ENCODE assay signal across 23 cellular contexts in genomic region chr9:98381311-98382103, GRCh38.
DNase-seq lines count a peak whose midpoint lies in the region; ATAC-seq and TF ChIP-seq lines count a peak whose summit lies in the region.
"Had no signal": no experiment of that assay in that cellular context is flagged by ENCODE, and none has a peak within 500 bp of the region (broad histone marks: within the 10 kb centered on the region; RNA-seq: fewer than 3 reads in every experiment).

No MANE protein-coding gene starts in this region.

- DNase-seq in GM10248 (ENCODE audit: extremely low spot score) (peak; percentile 57), RWPE2 (ENCODE audit: low spot score) (peak; percentile 9), NCI-H446 (lab: John Stamatoyannopoulos, UW) (no peak), CD14-positive monocyte (ENCODE audit: low spot score) (no peak), immature natural killer cell (no peak)
- DNase-seq: activated CD4-positive, CD25-positive, alpha-beta regulatory T cell; activated CD8-positive, alpha-beta memory T cell treated with anti-CD3 and anti-CD28 coated beads for 24 hours; adrenal gland; CD8-positive, alpha-beta T cell; esophagus squamous epithelium; glutamatergic neuron; GOT3; NCI-H1048; NCI-H774; psoas muscle; stimulated activated naive CD4-positive, alpha-beta T cell; upper lobe of right lung had no signal

- H3K27ac Mint-ChIP-seq in CD14-positive monocyte (no peak overlapping the region), immature natural killer cell (no peak overlapping the region)
- H3K27ac Mint-ChIP-seq: activated T-helper 1 cell treated with anti-CD3 and anti-CD28 coated beads, Interleukin-12 subunit alpha, Interleukin-12 subunit beta, Interleukin-2, Interleukin-4 antibody, amounts not matched to agents 30 ng/mL and 10 ng/mL and 1 ng/mL, durations not matched to agents 14 hours and 24 hours and 36 hours; CD8-positive, alpha-beta T cell had no signal

- POLR2A ChIA-PET in GM10248 (lab: Yijun Ruan, JAX), result no interaction called here

- H3K9me3 Mint-ChIP-seq in CD14-positive monocyte (peaks cover 0 to 2% (median 0%) of the 10 kb centered on the region in 7 donors), immature natural killer cell (no peaks in the 10 kb centered on the region)
- H3K9me3 Mint-ChIP-seq: activated T-helper 1 cell treated with anti-CD3 and anti-CD28 coated beads, Interleukin-12 subunit alpha, Interleukin-12 subunit beta, Interleukin-2, Interleukin-4 antibody, amounts not matched to agents 30 ng/mL and 10 ng/mL and 1 ng/mL, durations not matched to agents 14 hours and 24 hours and 36 hours; CD8-positive, alpha-beta T cell had no signal

- H3K36me3 Mint-ChIP-seq in CD14-positive monocyte (no peaks in the 10 kb centered on the region), immature natural killer cell (no peaks in the 10 kb centered on the region)
- H3K36me3 Mint-ChIP-seq: CD8-positive, alpha-beta T cell had no signal

- no peaks in the 10 kb centered on the region for H3K36me3 ChIP-seq in RWPE2 (ENCODE audit: low read depth)
- H3K36me3 ChIP-seq: adrenal gland, cardiac muscle cell, esophagus squamous epithelium, upper lobe of right lung had no signal

- no peaks in the 10 kb centered on the region for H3K4me1 ChIP-seq in RWPE2 (ENCODE audit: insufficient read depth, poor library complexity, severe bottlenecking)
- H3K4me1 ChIP-seq: esophagus squamous epithelium, psoas muscle, upper lobe of right lung had no signal

- CTCF ChIA-PET in GM10248 (lab: Yijun Ruan, JAX), result interaction anchor here (0.8 to 1.3 kb wide), 2 partner anchors 10 to 18 kb away, joined by 3 read pairs; no protein-coding TSS in a partner anchor

- no peaks in the 10 kb centered on the region for H3K4me1 Mint-ChIP-seq in CD14-positive monocyte
- no peaks in the 10 kb centered on the region for H3K4me1 Mint-ChIP-seq in immature natural killer cell

- TF ChIP-seq CTCF in GM10248 (IDR thresholded peaks at IDR 0.05; ENCODE audit: control extremely low read depth, extremely low read depth, low read depth, missing control alignments), result no peak
- no peak for TF ChIP-seq CTCF in RWPE2 (IDR thresholded peaks at IDR 0.05; ENCODE audit: poor library complexity, severe bottlenecking)
- TF ChIP-seq CTCF in CD14-positive monocyte (IDR thresholded peaks at IDR 0.05), result no peak

- H3K27me3 Mint-ChIP-seq in CD14-positive monocyte (ENCODE audit: low read depth in 3 of 3) (peaks cover under 1 to 3% (median 1%) of the 10 kb centered on the region in 3 donors), immature natural killer cell (ENCODE audit: low read depth in 3 of 3) (peaks cover 0 to 2% (median 0%) of the 10 kb centered on the region in 3 donors)

- H3K4me3 Mint-ChIP-seq in CD14-positive monocyte (no peak overlapping the region), immature natural killer cell (no peak overlapping the region)
- H3K4me3 Mint-ChIP-seq: activated T-helper 1 cell treated with anti-CD3 and anti-CD28 coated beads, Interleukin-12 subunit alpha, Interleukin-12 subunit beta, Interleukin-2, Interleukin-4 antibody, amounts not matched to agents 30 ng/mL and 10 ng/mL and 1 ng/mL, durations not matched to agents 14 hours and 24 hours and 36 hours; CD8-positive, alpha-beta T cell had no signal

- H3K4me3 ChIP-seq in RWPE2 (ENCODE audit: severe bottlenecking), result no peak overlapping the region
- H3K4me3 ChIP-seq: A549, adrenal gland, cardiac muscle cell, esophagus squamous epithelium, psoas muscle, upper lobe of right lung had no signal

- no peaks in the 10 kb centered on the region for H3K9me3 ChIP-seq in RWPE2 (ENCODE audit: severe bottlenecking)
- H3K9me3 ChIP-seq: A549, adrenal gland, esophagus squamous epithelium, psoas muscle, upper lobe of right lung had no signal

- intact Hi-C loops in CD14-positive monocyte (cut with micrococcal nuclease), result loop anchor here in 1 of 2 donors (10.0 kb wide), 1 partner anchor 57 kb away; no protein-coding TSS in a partner anchor

- no peaks in the 10 kb centered on the region for H3K27me3 ChIP-seq in RWPE2 (ENCODE audit: insufficient read depth, poor library complexity, severe bottlenecking)
- H3K27me3 ChIP-seq: adrenal gland, cardiac muscle cell, esophagus squamous epithelium, upper lobe of right lung had no signal

- ATAC-seq in GM19351 (IDR thresholded peaks at IDR 0.05; ENCODE audit: unreplicated experiment), result peak; percentile 59
- peak; percentile 50 for ATAC-seq in HG03139 (IDR thresholded peaks at IDR 0.05; ENCODE audit: unreplicated experiment)
- ATAC-seq in RWPE2 (ENCODE audit: low read depth), result no peak
- no peak for ATAC-seq in HG03095 (IDR thresholded peaks at IDR 0.05; ENCODE audit: unreplicated experiment)
- ATAC-seq: CD8-positive, alpha-beta T cell; psoas muscle had no signal

- no peak overlapping the region for H3K27ac ChIP-seq in RWPE2 (ENCODE audit: poor library complexity, severe bottlenecking)
- H3K27ac ChIP-seq: A549, adrenal gland, cardiac muscle cell, esophagus squamous epithelium, psoas muscle, upper lobe of right lung had no signal

Comparison
In these comparisons a context has a peak if more than half of its experiments do, and no peak if none do; other contexts are left out.
1. DNase-seq: peak in GM10248 (single experiment) and RWPE2 (single experiment); none in NCI-H446 (0 of 2), CD14-positive monocyte (single experiment) and immature natural killer cell (0 of 3).
2. ATAC-seq: peak in GM19351 (single experiment) and HG03139 (single experiment); none in RWPE2 (single experiment) and HG03095 (single experiment).